17 cellular contexts compared by ENCODE assay signal in genomic region chr11:74330065-74330858, GRCh38. TPM values are rescaled to one million over a fixed set of nuclear protein-coding genes. Genes with fewer than 3 reads are reported as not detected.
A peak's percentile ranks its signal among the peaks of the same experiment; 100 is the strongest.
DNase-seq lines count a peak whose midpoint lies in the region; ATAC-seq and TF ChIP-seq lines count a peak whose summit lies in the region.
"Had no signal": no experiment of that assay in that cellular context is flagged by ENCODE, and none has a peak within 500 bp of the region (broad histone marks: within the 10 kb centered on the region; RNA-seq: fewer than 3 reads in every experiment).

No MANE protein-coding gene starts in this region.

- TF ChIP-seq EP300 in suprapubic skin (IDR thresholded peaks at IDR 0.05), result no peak

- no peak for TF ChIP-seq CTCF in suprapubic skin (IDR thresholded peaks at IDR 0.05)

- H3K27me3 ChIP-seq in suprapubic skin, result no peaks in the 10 kb centered on the region
- H3K27me3 ChIP-seq: upper lobe of right lung had no signal

- no peaks in the 10 kb centered on the region for H3K36me3 ChIP-seq in suprapubic skin
- H3K36me3 ChIP-seq: upper lobe of right lung had no signal

- H3K27ac ChIP-seq in suprapubic skin, result no peak overlapping the region
- H3K27ac ChIP-seq: 22Rv1, parathyroid adenoma, upper lobe of right lung had no signal

- ATAC-seq in SK-N-SH treated with all-trans-retinoic acid at 6 μM for 48 hours (peak; percentile 74), HG02610 (IDR thresholded peaks at IDR 0.05; ENCODE audit: unreplicated experiment) (no peak)
- ATAC-seq: activated naive CD8-positive, alpha-beta T cell treated with anti-CD3 and anti-CD28 coated beads, Interleukin-2, amount 50 U/mL, for 24 hours; upper lobe of right lung had no signal

- no peaks in the 10 kb centered on the region for H3K9me3 ChIP-seq in suprapubic skin
- H3K9me3 ChIP-seq: upper lobe of right lung had no signal

- peak; percentile 31 for DNase-seq in NCI-H2029 (lab: John Stamatoyannopoulos, UW)
- no peak for DNase-seq in NCI-H2029 treated with DMSO at 0.1 percent for 48 hours (lab: John Stamatoyannopoulos, UW)
- DNase-seq in erythroblast (lab: John Stamatoyannopoulos, UW), result peak; percentile 66 to 80
- DNase-seq in renal cortical epithelial cell (ENCODE audit: low read depth), result peak; percentile 97
- no peak for DNase-seq in suprapubic skin (ENCODE audit: low spot score in 2 of 2)
- no peak for DNase-seq in NCI-H345 treated with DMSO at 0.1 percent for 48 hours (lab: John Stamatoyannopoulos, UW; ENCODE audit: unreplicated experiment)
- DNase-seq: activated naive CD8-positive, alpha-beta T cell treated with anti-CD3 and anti-CD28 coated beads, Interleukin-2, amount 50 U/mL, for 24 hours; effector CD4-positive, alpha-beta T cell; NCI-H1048; NCI-H446 treated with DMSO at 0.1 percent for 48 hours; upper lobe of right lung had no signal

- no peak overlapping the region for H3K4me3 ChIP-seq in suprapubic skin
- H3K4me3 ChIP-seq: upper lobe of right lung had no signal

- TF ChIP-seq POLR2A in erythroblast (IDR thresholded peaks at IDR 0.05; ENCODE audit: low read length), result peak; percentile 36
- no peak for TF ChIP-seq POLR2A in suprapubic skin (IDR thresholded peaks at IDR 0.05)

- H3K4me1 ChIP-seq in suprapubic skin, result peaks cover 18% of the 10 kb centered on the region
- H3K4me1 ChIP-seq: parathyroid adenoma had no signal

TF ChIP-seq in SK-N-SH treated with all-trans-retinoic acid at 6 μM for 48 hours, 23 proteins besides CTCF, POLR2A, EP300 and RAD21:
- TF ChIP-seq ZFP30 (CRISPR knock-in tag; IDR thresholded peaks at IDR 0.05) (no peak), CSRNP3 (CRISPR knock-in tag; IDR thresholded peaks at IDR 0.05) (no peak), GLIS3 (CRISPR knock-in tag; IDR thresholded peaks at IDR 0.05) (no peak), ZNF8 (CRISPR knock-in tag; IDR thresholded peaks at IDR 0.05) (no peak), SNAI2 (CRISPR knock-in tag; IDR thresholded peaks at IDR 0.05) (no peak), TCF4 (CRISPR knock-in tag; IDR thresholded peaks at IDR 0.05; ENCODE audit: borderline replicate concordance) (no peak), ZFP3 (CRISPR knock-in tag; IDR thresholded peaks at IDR 0.05) (no peak), ARNTL (CRISPR knock-in tag; IDR thresholded peaks at IDR 0.05; ENCODE audit: borderline replicate concordance, low read depth) (no peak), CSDC2 (CRISPR knock-in tag; IDR thresholded peaks at IDR 0.05) (no peak), CREB5 (CRISPR knock-in tag; IDR thresholded peaks at IDR 0.05; ENCODE audit: low read depth) (no peak), OSR1 (CRISPR knock-in tag; IDR thresholded peaks at IDR 0.05) (no peak), POU6F1 (CRISPR knock-in tag; IDR thresholded peaks at IDR 0.05; ENCODE audit: borderline replicate concordance, low read depth) (no peak)

RNA-seq across cellular contexts. Expression of gene P4HA3, which starts 18.8 kb away (rescaled TPM):
- total RNA-seq in renal cortical epithelial cell, result 10.2 and 12.7 TPM in 2 replicates
- total RNA-seq in suprapubic skin, result under 1 TPM in 1 of 4 donors, not detected in 3; 0.42 TPM
- total RNA-seq: H1, HT-29 had no signal

Comparison
In these comparisons a context has a peak if more than half of its experiments do, and no peak if none do; other contexts are left out.
1. DNase-seq: peak in NCI-H2029 (single experiment), erythroblast (2 of 2) and renal cortical epithelial cell (single experiment); none in NCI-H2029 treated with DMSO at 0.1 percent for 48 hours (single experiment), suprapubic skin (0 of 2) and NCI-H345 treated with DMSO at 0.1 percent for 48 hours (single experiment).